In the genomic region with DNA sequence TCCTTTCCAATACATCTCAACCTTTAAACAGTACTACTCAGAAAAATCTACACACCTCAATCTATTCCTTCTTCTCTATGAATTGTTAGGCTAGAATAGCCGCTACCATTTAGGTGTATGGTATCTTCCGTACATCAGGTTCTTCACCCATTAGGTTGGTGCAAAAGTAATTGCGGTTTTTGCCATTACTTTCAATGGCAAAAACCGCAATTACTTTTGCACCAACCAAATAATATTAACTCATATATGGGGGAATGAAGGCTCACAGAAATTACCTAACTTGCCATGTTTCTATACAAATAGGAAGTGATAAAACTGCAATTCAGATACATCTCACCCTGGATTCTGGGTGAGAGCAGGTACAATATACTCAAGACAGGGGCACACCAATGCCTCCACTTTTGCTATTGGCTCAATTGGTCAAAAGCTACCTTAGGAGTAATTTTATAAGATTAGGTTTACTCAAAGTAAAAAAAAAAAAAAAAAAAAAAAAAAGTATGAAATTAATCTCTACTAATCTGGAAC, we compare ENCODE assay signal across 1 cellular context.
TF ChIP-seq lines count a peak whose summit lies in the region.

No MANE protein-coding gene starts in this region.

TF ChIP-seq in IMR-90, 13 proteins besides CTCF, POLR2A, EP300 and RAD21:
- TF ChIP-seq SMC3 (IDR thresholded peaks at IDR 0.05; ENCODE audit: low read depth, low read length), result no peak
- TF ChIP-seq CEBPB (IDR thresholded peaks at IDR 0.05; ENCODE audit: low read depth, low read length), result no peak
- TF ChIP-seq, protein P1, sequence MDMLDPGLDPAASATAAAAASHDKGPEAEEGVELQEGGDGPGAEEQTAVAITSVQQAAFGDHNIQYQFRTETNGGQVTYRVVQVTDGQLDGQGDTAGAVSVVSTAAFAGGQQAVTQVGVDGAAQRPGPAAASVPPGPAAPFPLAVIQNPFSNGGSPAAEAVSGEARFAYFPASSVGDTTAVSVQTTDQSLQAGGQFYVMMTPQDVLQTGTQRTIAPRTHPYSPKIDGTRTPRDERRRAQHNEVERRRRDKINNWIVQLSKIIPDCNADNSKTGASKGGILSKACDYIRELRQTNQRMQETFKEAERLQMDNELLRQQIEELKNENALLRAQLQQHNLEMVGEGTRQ (IDR thresholded peaks at IDR 0.05; ENCODE audit: low read depth, low read length), result no peak
- no peak for TF ChIP-seq RFX5 (IDR thresholded peaks at IDR 0.05; ENCODE audit: low read depth, low read length)
- TF ChIP-seq MXI1 (IDR thresholded peaks at IDR 0.05; ENCODE audit: borderline replicate concordance, low read depth, low read length), result no peak
- TF ChIP-seq RCOR1 (IDR thresholded peaks at IDR 0.05; ENCODE audit: insufficient replicate concordance, low read length), result no peak
- TF ChIP-seq MAZ (IDR thresholded peaks at IDR 0.05; ENCODE audit: borderline replicate concordance, low read depth, low read length), result no peak
- TF ChIP-seq CHD1 (IDR thresholded peaks at IDR 0.05; ENCODE audit: low read depth, low read length), result no peak
- no peak for TF ChIP-seq MAFK (IDR thresholded peaks at IDR 0.05; ENCODE audit: low read depth, low read length)
- TF ChIP-seq BHLHE40 (IDR thresholded peaks at IDR 0.05; ENCODE audit: low read depth, low read length), result no peak
- TF ChIP-seq, protein P2, sequence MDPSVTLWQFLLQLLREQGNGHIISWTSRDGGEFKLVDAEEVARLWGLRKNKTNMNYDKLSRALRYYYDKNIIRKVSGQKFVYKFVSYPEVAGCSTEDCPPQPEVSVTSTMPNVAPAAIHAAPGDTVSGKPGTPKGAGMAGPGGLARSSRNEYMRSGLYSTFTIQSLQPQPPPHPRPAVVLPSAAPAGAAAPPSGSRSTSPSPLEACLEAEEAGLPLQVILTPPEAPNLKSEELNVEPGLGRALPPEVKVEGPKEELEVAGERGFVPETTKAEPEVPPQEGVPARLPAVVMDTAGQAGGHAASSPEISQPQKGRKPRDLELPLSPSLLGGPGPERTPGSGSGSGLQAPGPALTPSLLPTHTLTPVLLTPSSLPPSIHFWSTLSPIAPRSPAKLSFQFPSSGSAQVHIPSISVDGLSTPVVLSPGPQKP (IDR thresholded peaks at IDR 0.05; ENCODE audit: borderline replicate concordance, low read depth, low read length), result no peak
- no peak for TF ChIP-seq NFE2L2 (IDR thresholded peaks at IDR 0.05; ENCODE audit: low read depth, low read length)
- no peak for TF ChIP-seq FOS (IDR thresholded peaks at IDR 0.05; ENCODE audit: low read depth, low read length)
